18 cellular contexts compared by ENCODE assay signal in the genomic region with DNA sequence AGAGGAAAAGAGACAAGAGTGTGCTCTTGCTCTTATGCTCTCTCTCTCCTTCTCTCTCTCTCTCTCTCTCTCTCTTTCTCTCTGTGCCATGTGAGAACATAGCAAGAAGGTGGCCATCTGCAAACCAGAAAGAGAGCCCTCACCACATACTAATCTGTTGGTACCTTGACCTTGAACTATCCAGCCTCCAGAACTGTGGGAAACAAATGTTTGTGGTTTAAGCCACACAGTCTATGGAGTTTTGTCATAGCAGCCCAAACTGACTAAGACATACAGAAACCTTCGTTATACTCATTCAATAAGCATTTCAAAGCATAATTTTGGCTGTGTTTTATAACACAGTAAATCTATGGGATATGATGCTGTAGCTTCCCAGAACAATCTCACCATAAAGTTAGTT. TPM values are rescaled to one million over a fixed set of nuclear protein-coding genes. Genes with fewer than 3 reads are reported as not detected.
DNase-seq lines count a peak whose midpoint lies in the region; FAIRE-seq and TF ChIP-seq lines count a peak whose summit lies in the region.
"Had no signal": no experiment of that assay in that cellular context is flagged by ENCODE, and none has a peak within 500 bp of the region (broad histone marks: within the 10 kb centered on the region; RNA-seq: fewer than 3 reads in every experiment).

No MANE protein-coding gene starts in this region.

- H3K4me3 ChIP-seq in GM23248 (no peak overlapping the region), fibroblast of villous mesenchyme (ENCODE audit: low read depth, low read length) (no peak overlapping the region)
- H3K4me3 ChIP-seq: A549, GM12878 had no signal

- DNase-seq in GM23248 (peak; percentile 43), RPMI7951 (ENCODE audit: low read depth) (peak; percentile 60), fibroblast of villous mesenchyme (ENCODE audit: low read depth) (peak; percentile 31), urothelium cell line (ENCODE audit: low spot score) (no peak), NCI-H82 (lab: John Stamatoyannopoulos, UW) (no peak)
- DNase-seq in activated CD4-positive, alpha-beta T cell treated with anti-CD3 and anti-CD28 coated beads, Interleukin-2, amount 50 U/mL, for 48 hours = no peak
- DNase-seq in activated effector memory CD4-positive, alpha-beta T cell treated with Interleukin-2 at 50 U/mL for 16 hours = no peak
- DNase-seq: CD4-positive, CD25-positive, alpha-beta regulatory T cell; NCI-H1417 treated with DMSO at 0.1 percent for 48 hours; NCI-H187; NCI-H446; NCI-H526; OCI-M1; Right ventricle myocardium superior had no signal

- H3K79me2 ChIP-seq in GM23248 (ENCODE audit: insufficient read depth) = no peaks in the 10 kb centered on the region

- no peaks in the 10 kb centered on the region for H3K27me3 ChIP-seq in GM23248 (replicated peaks; ENCODE audit: insufficient read depth)

- H3K9ac ChIP-seq in GM23248 = no peak overlapping the region

- H3K9me3 ChIP-seq in GM23248 (ENCODE audit: low read depth) = no peaks in the 10 kb centered on the region
- H3K9me3 ChIP-seq: A549 had no signal

- H3K9me2 ChIP-seq in GM23248 (ENCODE audit: insufficient read depth) = no peaks in the 10 kb centered on the region

- H4K20me1 ChIP-seq in GM23248 (ENCODE audit: insufficient read depth) = no peaks in the 10 kb centered on the region

- peak; percentile 13 for FAIRE-seq in urothelium cell line (lab: Jason Lieb, UNC)
- FAIRE-seq: A549, GM12878, H1 had no signal

- H2AFZ ChIP-seq in GM23248 = no peak overlapping the region

- peaks cover 6% of the 10 kb centered on the region; the same call in 1 of the 2 replicates for H3K4me1 ChIP-seq in GM23248 (ENCODE audit: insufficient read depth)
- H3K4me1 ChIP-seq: A549 had no signal

- no peaks in the 10 kb centered on the region; the same call in 1 of the 2 replicates for H3F3A ChIP-seq in GM23248 (ENCODE audit: insufficient read depth)

- H3K27ac ChIP-seq in GM23248 = no peak overlapping the region
- H3K27ac ChIP-seq: A549 had no signal

- H3K4me2 ChIP-seq in GM23248 (ENCODE audit: unreplicated experiment) = no peak overlapping the region
- H3K4me2 ChIP-seq: A549 had no signal

- TF ChIP-seq CTCF in fibroblast of villous mesenchyme (IDR thresholded peaks at IDR 0.05; ENCODE audit: insufficient read depth, low read depth, low read length) = no peak

- H3K36me3 ChIP-seq in GM23248 (ENCODE audit: low read depth) = no peaks in the 10 kb centered on the region

- in situ Hi-C loops in GM23248 (cut with MboI) = no loop called here

- WGBS in GM23248 (ENCODE audit: low coverage in 1 of 2, low lambda C conversion rate in 2 of 2, missing lambda C conversion rate in 2 of 2), 2 experiments = 4 to 8% methylated on average over 1 of the region's 1 CpG

RNA-seq across cellular contexts. Expression of a gene that starts 56.4 kb away (rescaled TPM):
- 22.5 and 30.0 TPM in 2 replicates for total RNA-seq in GM23248 (2014; rRNA removed; shearing (Covaris generic))
- polyA plus RNA-seq in GM23248 (2016; fragmentation: Nextera tagmentation; extraction: Ambion mirVana) = 32.1 and 34.4 TPM in 2 replicates
- 15.4 and 16.4 TPM in 2 replicates for total RNA-seq in RPMI7951 (2014; rRNA removed; shearing (Covaris generic))
- total RNA-seq in fibroblast of villous mesenchyme = 0.86 and 4.2 TPM in 2 replicates
- total RNA-seq: CD4-positive, CD25-positive, alpha-beta regulatory T cell; H1; Right ventricle myocardium superior had no signal
- polyA plus RNA-seq: A549; CD4-positive, CD25-positive, alpha-beta regulatory T cell; IgD-negative memory B cell had no signal

Comparison
In these comparisons a context has a peak if more than half of its experiments do, and no peak if none do; other contexts are left out.
1. DNase-seq: peak in GM23248 (single experiment), RPMI7951 (single experiment) and fibroblast of villous mesenchyme (single experiment); none in urothelium cell line (single experiment), NCI-H82 (single experiment), activated CD4-positive, alpha-beta T cell treated with anti-CD3 and anti-CD28 coated beads, Interleukin-2, amount 50 U/mL, for 48 hours (0 of 2) and activated effector memory CD4-positive, alpha-beta T cell treated with Interleukin-2 at 50 U/mL for 16 hours (single experiment).